In the genomic region with DNA sequence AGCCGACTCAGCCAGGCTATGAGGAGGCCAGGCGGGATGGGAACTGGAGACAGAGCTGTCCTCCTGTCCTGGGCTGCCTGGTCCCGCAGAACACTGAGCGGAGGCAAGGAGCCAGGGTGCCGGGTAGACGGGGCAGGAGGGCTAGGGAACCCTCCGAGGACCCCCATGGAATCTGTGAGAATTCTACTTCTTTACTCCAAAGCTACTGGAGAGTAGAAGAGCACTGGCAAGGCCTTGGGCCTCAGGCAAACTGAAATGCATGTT, we compare ENCODE assay signal across 20 cellular contexts. TPM values are rescaled to one million over a fixed set of nuclear protein-coding genes. Genes with fewer than 3 reads are reported as not detected.
A peak's percentile ranks its signal among the peaks of the same experiment; 100 is the strongest.
DNase-seq lines count a peak whose midpoint lies in the region; ATAC-seq and TF ChIP-seq lines count a peak whose summit lies in the region.
"Had no signal": no experiment of that assay in that cellular context is flagged by ENCODE, and none has a peak within 500 bp of the region (broad histone marks: within the 10 kb centered on the region; RNA-seq: fewer than 3 reads in every experiment).

No MANE protein-coding gene starts in this region.

- ATAC-seq in HG03280 (IDR thresholded peaks at IDR 0.05; ENCODE audit: unreplicated experiment), result no peak
- ATAC-seq: CD8-positive, alpha-beta T cell; GM12878 had no signal

- TF ChIP-seq CTCF in nephron (IDR thresholded peaks at IDR 0.05; ENCODE audit: unreplicated experiment in 3 of 3) (no peak), osteoblast (IDR thresholded peaks at IDR 0.05; ENCODE audit: extremely low read depth, low read depth, low read length) (no peak)

- H3K9me3 Mint-ChIP-seq in nephron, result no peaks in the 10 kb centered on the region
- H3K9me3 Mint-ChIP-seq: CD4-positive, CD25-positive, alpha-beta regulatory T cell; CD8-positive, alpha-beta T cell had no signal

- H3K4me3 Mint-ChIP-seq in nephron, result no peak overlapping the region
- H3K4me3 Mint-ChIP-seq: B cell; CD4-positive, CD25-positive, alpha-beta regulatory T cell; CD8-positive, alpha-beta T cell had no signal

- H3K27me3 Mint-ChIP-seq in nephron (ENCODE audit: low read depth), result peaks cover 28% of the 10 kb centered on the region
- H3K27me3 Mint-ChIP-seq: CD4-positive, CD25-positive, alpha-beta regulatory T cell had no signal

- H2AFZ ChIP-seq in osteoblast (ENCODE audit: low read length), result no peak overlapping the region
- H2AFZ ChIP-seq: GM23248 had no signal

- no peak overlapping the region for H3K4me3 ChIP-seq in osteoblast (ENCODE audit: insufficient read depth, low read length)
- H3K4me3 ChIP-seq: BLaER1, GM12878, GM23248 had no signal

- peak overlapping the region; percentile 40 for H3K27ac ChIP-seq in caudate nucleus (ENCODE audit: low read depth, low read length)
- no peak overlapping the region for H3K27ac ChIP-seq in osteoblast (ENCODE audit: low read depth, low read length)
- H3K27ac ChIP-seq: BLaER1, C4-2B, GM23248 had no signal

- H4K20me1 ChIP-seq in osteoblast (ENCODE audit: insufficient read depth, low read length), result no peaks in the 10 kb centered on the region
- H4K20me1 ChIP-seq: BLaER1 had no signal

- H3K36me3 ChIP-seq in osteoblast (ENCODE audit: insufficient read depth, low read length), result no peaks in the 10 kb centered on the region
- H3K36me3 ChIP-seq: BLaER1 had no signal

- H3K27me3 ChIP-seq in osteoblast (ENCODE audit: insufficient read depth, low read length), result no peaks in the 10 kb centered on the region
- H3K27me3 ChIP-seq: BLaER1 had no signal

- no peaks in the 10 kb centered on the region for H3K79me2 ChIP-seq in osteoblast (ENCODE audit: insufficient read depth, low read length)

- peaks cover 26% of the 10 kb centered on the region for H3K36me3 Mint-ChIP-seq in nephron (ENCODE audit: low read depth)
- H3K36me3 Mint-ChIP-seq: CD4-positive, CD25-positive, alpha-beta regulatory T cell; CD8-positive, alpha-beta T cell had no signal

- no peaks in the 10 kb centered on the region for H3K4me1 ChIP-seq in osteoblast (ENCODE audit: insufficient read depth, low read length)

- DNase-seq in caudate nucleus (lab: John Stamatoyannopoulos, UW) (no peak), osteoblast (ENCODE audit: insufficient read length, low spot score, missing footprints) (peak; percentile 42), pons (ENCODE audit: low spot score) (no peak)
- no peak for DNase-seq in activated T-cell treated with anti-CD3 and anti-CD28 coated beads, Interleukin-2, amount 50 U/mL, for 1 hour
- DNase-seq: CD4-positive, CD25-positive, alpha-beta regulatory T cell; CD8-positive, alpha-beta T cell; DMS 273 treated with DMSO at 0.1 percent for 48 hours; DMS79; EL; GDM1; GM23248; H7; HCEC 1CT had no signal

- no peak overlapping the region for H3K4me2 ChIP-seq in osteoblast (ENCODE audit: insufficient read depth, low read length)
- H3K4me2 ChIP-seq: BLaER1 had no signal

- H3K27ac Mint-ChIP-seq in nephron, result peak overlapping the region in 2 of 3 experiments; percentile 4 to 11
- H3K27ac Mint-ChIP-seq: B cell; CD4-positive, CD25-positive, alpha-beta regulatory T cell; CD8-positive, alpha-beta T cell had no signal

- peaks cover 39% of the 10 kb centered on the region for H3K4me1 Mint-ChIP-seq in nephron
- H3K4me1 Mint-ChIP-seq: B cell; CD4-positive, CD25-positive, alpha-beta regulatory T cell had no signal

- H3K9me3 ChIP-seq in osteoblast (ENCODE audit: low read depth, low read length), result no peaks in the 10 kb centered on the region
- H3K9me3 ChIP-seq: BLaER1 had no signal

RNA-seq across cellular contexts. Expression of a gene that starts 14.9 kb away (rescaled TPM):
- total RNA-seq in osteoblast, result not detected in 2 replicates
- total RNA-seq: A172; B cell; CD4-positive, CD25-positive, alpha-beta regulatory T cell; CD8-positive, alpha-beta T cell; GM12878; GM23248 had no signal
